Comparison of ENCODE assay signal across 8 cellular contexts in the genomic region with DNA sequence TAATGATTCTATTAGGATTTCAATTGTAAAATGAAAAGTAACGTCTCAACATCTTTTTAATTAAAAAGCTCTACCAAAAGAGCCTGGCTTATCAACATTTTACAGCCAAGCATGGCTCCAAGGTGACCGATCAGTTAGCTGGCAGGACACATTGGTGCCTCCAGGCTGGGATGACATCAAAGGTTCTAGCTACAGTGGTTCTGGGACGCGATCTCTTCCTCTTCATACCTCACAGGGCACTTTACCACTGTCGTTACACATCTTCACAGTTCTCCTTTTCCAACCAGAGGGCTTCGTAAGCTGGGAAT. TPM values are rescaled to one million over a fixed set of nuclear protein-coding genes. Genes with fewer than 3 reads are reported as not detected.
DNase-seq lines count a peak whose midpoint lies in the region; ATAC-seq and TF ChIP-seq lines count a peak whose summit lies in the region.

No MANE protein-coding gene starts in this region.

- H3K9me3 Mint-ChIP-seq in naive thymus-derived CD4-positive, alpha-beta T cell = peaks cover 0 to 6% (median 0%) of the 10 kb centered on the region in 11 donors

- peaks cover 79% of the 10 kb centered on the region for H3K79me2 ChIP-seq in Loucy (ENCODE audit: insufficient read depth, low read length)

- H3K36me3 ChIP-seq in Loucy (ENCODE audit: insufficient read depth, low read length) = no peaks in the 10 kb centered on the region
- H3K36me3 ChIP-seq in effector memory CD4-positive, alpha-beta T cell (ENCODE audit: control insufficient read depth, insufficient read depth, low read length) = peaks cover 2% of the 10 kb centered on the region
- H3K36me3 ChIP-seq in naive thymus-derived CD4-positive, alpha-beta T cell (ENCODE audit: control insufficient read depth in 2 of 3, insufficient read depth in 3 of 3, low read length in 3 of 3) = peaks cover 0 to 9% (median 0%) of the 10 kb centered on the region in 3 experiments

- H3K9ac ChIP-seq in Loucy (ENCODE audit: low read depth, low read length, poor library complexity, severe bottlenecking) = peak overlapping the region; percentile 91

- peak overlapping the region; percentile 90 for H3K4me2 ChIP-seq in Loucy (ENCODE audit: low read depth, low read length, poor library complexity, severe bottlenecking)

- H2AFZ ChIP-seq in Loucy (ENCODE audit: low read length) = peak overlapping the region; percentile 98; the same call in 1 of the 2 replicates

- H3K36me3 Mint-ChIP-seq in naive thymus-derived CD4-positive, alpha-beta T cell = peaks cover 0 to 10% (median 3%) of the 10 kb centered on the region in 5 donors

- H3K9me2 ChIP-seq in Loucy (replicated peaks; ENCODE audit: low read depth, low read length) = no peaks in the 10 kb centered on the region

- CTCF ChIA-PET in naive thymus-derived CD4-positive, alpha-beta T cell (lab: Charles Lee) = interaction anchor here (0.6 to 2.3 kb wide), 9 partner anchors 12 to 249 kb away, joined by 3 to 12 read pairs (median 3); no protein-coding TSS in a partner anchor

- peak overlapping the region; percentile 88 for H3K27ac ChIP-seq in effector memory CD4-positive, alpha-beta T cell (ENCODE audit: insufficient read depth, low read length, poor library complexity, severe bottlenecking)
- H3K27ac ChIP-seq in naive thymus-derived CD4-positive, alpha-beta T cell (ENCODE audit: low read depth, low read length) = peak overlapping the region; percentile 90

- peaks cover 35 to 82% (median 64%) of the 10 kb centered on the region in 7 donors for H3K4me1 Mint-ChIP-seq in naive thymus-derived CD4-positive, alpha-beta T cell

- intact Hi-C loops in naive thymus-derived CD4-positive, alpha-beta T cell (cut with micrococcal nuclease) = loop anchor here (1.0 to 10.0 kb wide), 23 partner anchors 60 to 1672 kb away; partner anchors contain the start of genes BZW1 (in 2 of the 2), CLK1 (in 2 of the 2), NIF3L1 (in 2 of the 2) and PPIL3 (in 2 of the 2)

- TF ChIP-seq CTCF in GM12875 (IDR thresholded peaks at IDR 0.05; ENCODE audit: borderline replicate concordance, insufficient read depth, low read depth, low read length) (no peak), Loucy (conservative IDR thresholded peaks at IDR 0.05; ENCODE audit: low read length) (no peak)

- H3K27ac Mint-ChIP-seq in naive thymus-derived CD4-positive, alpha-beta T cell = peak overlapping the region; percentile 96 to 100 (median 99)

- DNase-seq in effector memory CD4-positive, alpha-beta T cell = no peak
- no peak for DNase-seq in naive thymus-derived CD4-positive, alpha-beta T cell
- no peak for DNase-seq in DMS53 (lab: John Stamatoyannopoulos, UW)
- no peak for DNase-seq in NCI-H2196 (lab: John Stamatoyannopoulos, UW; ENCODE audit: unreplicated experiment)

- peak; percentile 11 for ATAC-seq in GM21723 (IDR thresholded peaks at IDR 0.05; ENCODE audit: unreplicated experiment)
- ATAC-seq in naive thymus-derived CD4-positive, alpha-beta T cell = no peak
- ATAC-seq in HG03097 (IDR thresholded peaks at IDR 0.05; ENCODE audit: low FRiP score, unreplicated experiment) = no peak

- 0 out of 2 replicates have a peak, but pooled peaks cover 4% of the 10 kb centered on the region for H3F3A ChIP-seq in Loucy (ENCODE audit: low read depth)

- peaks cover 72% of the 10 kb centered on the region for H3K4me1 ChIP-seq in Loucy (ENCODE audit: insufficient read depth, low read length, poor library complexity, severe bottlenecking)
- H3K4me1 ChIP-seq in effector memory CD4-positive, alpha-beta T cell (ENCODE audit: control insufficient read depth, insufficient read depth, low read length, poor library complexity, severe bottlenecking) = peaks cover 15% of the 10 kb centered on the region
- peaks cover 21 to 28% of the 10 kb centered on the region in 2 donors for H3K4me1 ChIP-seq in naive thymus-derived CD4-positive, alpha-beta T cell (ENCODE audit: control insufficient read depth in 2 of 2, insufficient read depth in 2 of 2, low read length in 2 of 2)

- peak overlapping the region; percentile 77 for H3K4me3 ChIP-seq in GM12875 (ENCODE audit: low read depth, low read length)
- peak overlapping the region; percentile 88 for H3K4me3 ChIP-seq in Loucy (ENCODE audit: low read length, poor library complexity, severe bottlenecking)
- peak overlapping the region; percentile 86 for H3K4me3 ChIP-seq in effector memory CD4-positive, alpha-beta T cell (ENCODE audit: insufficient read depth, low read depth, low read length, poor library complexity, severe bottlenecking)
- peak overlapping the region; percentile 89 for H3K4me3 ChIP-seq in naive thymus-derived CD4-positive, alpha-beta T cell (ENCODE audit: low read length)

- H3K27me3 Mint-ChIP-seq in naive thymus-derived CD4-positive, alpha-beta T cell = no peaks in the 10 kb centered on the region

- H4K20me1 ChIP-seq in Loucy (ENCODE audit: insufficient read depth, low read length, poor library complexity, severe bottlenecking) = peaks cover 47% of the 10 kb centered on the region

- H3K4me3 Mint-ChIP-seq in naive thymus-derived CD4-positive, alpha-beta T cell = peak overlapping the region; percentile 89 to 100 (median 98)

- POLR2A ChIA-PET in naive thymus-derived CD4-positive, alpha-beta T cell (lab: Charles Lee) = interaction anchor here (0.8 to 5.2 kb wide), 16 partner anchors 9 to 270 kb away, joined by 3 to 41 read pairs (median 4); partner anchors contain the start of genes CFLAR, CLK1, NIF3L1 and PPIL3

- H3K27me3 ChIP-seq in Loucy (ENCODE audit: insufficient read depth, low read length, poor library complexity, severe bottlenecking) = no peaks in the 10 kb centered on the region
- H3K27me3 ChIP-seq in effector memory CD4-positive, alpha-beta T cell (replicated peaks; ENCODE audit: control insufficient read depth, insufficient read depth, low read length, poor library complexity, severe bottlenecking) = no peaks in the 10 kb centered on the region
- H3K27me3 ChIP-seq in naive thymus-derived CD4-positive, alpha-beta T cell (ENCODE audit: control insufficient read depth in 2 of 2, insufficient read depth in 2 of 2, low read length in 2 of 2) = no peaks in the 10 kb centered on the region

- H3K9me3 ChIP-seq in Loucy (ENCODE audit: insufficient read depth, low read depth, low read length) = no peaks in the 10 kb centered on the region
- H3K9me3 ChIP-seq in effector memory CD4-positive, alpha-beta T cell (ENCODE audit: control insufficient read depth, low read length) = no peaks in the 10 kb centered on the region
- no peaks in the 10 kb centered on the region for H3K9me3 ChIP-seq in naive thymus-derived CD4-positive, alpha-beta T cell (ENCODE audit: control insufficient read depth in 2 of 3, low read length in 3 of 3)

RNA-seq across cellular contexts. Expression of gene ORC2, which starts 0.7 kb away (rescaled TPM):
- total RNA-seq in naive thymus-derived CD4-positive, alpha-beta T cell = 10 to 100 TPM; 29.8 to 78.0 (median 56.2) TPM
- 10 to 100 TPM in 1 of 2 donors, 1 to 10 TPM in 1; 9.7 to 10.0 TPM for polyA plus RNA-seq in naive thymus-derived CD4-positive, alpha-beta T cell
